Comparison of ENCODE assay signal across 19 cellular contexts in the genomic region with DNA sequence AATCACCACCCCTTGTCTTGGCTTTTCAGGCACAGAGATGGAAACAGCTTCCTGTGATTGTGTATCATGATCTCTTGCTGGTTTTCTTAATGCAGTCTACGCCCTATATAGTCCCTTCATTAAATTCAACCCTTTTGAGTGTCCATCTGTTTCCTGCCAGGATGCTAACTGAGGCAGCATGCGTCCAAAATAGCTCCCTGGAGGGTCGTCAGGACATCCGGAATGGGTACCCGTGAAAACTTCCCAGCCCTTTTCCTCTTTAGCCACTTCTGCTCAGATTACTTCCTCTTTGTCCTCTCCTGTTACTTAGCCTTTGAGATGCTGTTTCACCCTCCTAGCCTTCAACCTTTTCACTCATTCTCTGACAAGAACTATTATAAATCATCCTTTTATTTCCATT.
DNase-seq lines count a peak whose midpoint lies in the region; ATAC-seq and TF ChIP-seq lines count a peak whose summit lies in the region.
"Had no signal": no experiment of that assay in that cellular context is flagged by ENCODE, and none has a peak within 500 bp of the region (broad histone marks: within the 10 kb centered on the region; RNA-seq: fewer than 3 reads in every experiment).

No MANE protein-coding gene starts in this region.

- H3K4me1 ChIP-seq in adrenal gland (replicated peaks in 1 of 2) = peaks cover 9 to 43% of the 10 kb centered on the region in 2 donors
- peaks cover 24% of the 10 kb centered on the region for H3K4me1 ChIP-seq in upper lobe of right lung
- H3K4me1 ChIP-seq: HAP-1 had no signal

- TF ChIP-seq CTCF in adrenal gland (IDR thresholded peaks at IDR 0.05) (no peak), upper lobe of right lung (IDR thresholded peaks at IDR 0.05) (no peak)

- H3K27me3 ChIP-seq in adrenal gland = no peaks in the 10 kb centered on the region
- H3K27me3 ChIP-seq in upper lobe of right lung = no peaks in the 10 kb centered on the region

- TF ChIP-seq POLR2A in adrenal gland (IDR thresholded peaks at IDR 0.05) = no peak

- intact Hi-C loops in adrenal gland (cut with DNase I) = no loop called here
- intact Hi-C loops in upper lobe of right lung (cut with DNase I) = no loop called here

- peak overlapping the region in 4 of 5 donors; percentile 38 to 71 (median 47) for H3K27ac ChIP-seq in adrenal gland
- H3K27ac ChIP-seq in upper lobe of right lung = no peak overlapping the region
- H3K27ac ChIP-seq: 22Rv1 had no signal

- H3K36me3 ChIP-seq in adrenal gland (replicated peaks in 1 of 2) (no peaks in the 10 kb centered on the region), upper lobe of right lung (no peaks in the 10 kb centered on the region)
- H3K36me3 ChIP-seq: HAP-1, thoracic aorta had no signal

- H3K9me3 ChIP-seq in adrenal gland (replicated peaks in 1 of 3) (no peaks in the 10 kb centered on the region), upper lobe of right lung (no peaks in the 10 kb centered on the region)
- H3K9me3 ChIP-seq: HAP-1, thoracic aorta had no signal

- peak; percentile 9 for DNase-seq in NOMO-1 treated with DMSO at 0.1 percent for 48 hours (lab: John Stamatoyannopoulos, UW; ENCODE audit: unreplicated experiment)
- no peak for DNase-seq in NOMO-1 (lab: John Stamatoyannopoulos, UW; ENCODE audit: unreplicated experiment in 2 of 2)
- peak in 4 of 7 donors; percentile 39 to 58 (median 46) for DNase-seq in adrenal gland
- peak; percentile 68 for DNase-seq in medulla oblongata (ENCODE audit: extremely low spot score)
- no peak for DNase-seq in upper lobe of right lung
- DNase-seq in cerebellar cortex (ENCODE audit: low spot score) = no peak
- DNase-seq in COLO829 (ENCODE audit: low spot score) = no peak
- DNase-seq: activated CD4-positive, alpha-beta T cell treated with anti-CD3 and anti-CD28 coated beads for 48 hours; activated effector memory CD4-positive, alpha-beta T cell treated with Interleukin-2 at 50 U/mL for 16 hours; CD4-positive, CD25-positive, alpha-beta regulatory T cell; cerebellar nuclear complex; DND-41; NCI-H345; stimulated activated CD4-positive, alpha-beta T cell treated with anti-CD3 and anti-CD28 coated beads, Interleukin-4, amount 100 ng/mL, for 1 hour; T-helper 2 cell had no signal

- 61 to 76% (median 66%) methylated on average over 5 of the region's 5 CpGs for WGBS in adrenal gland, 4 donors

- ATAC-seq in upper lobe of right lung (peak; percentile 36), GM21529 (IDR thresholded peaks at IDR 0.05; ENCODE audit: unreplicated experiment) (no peak)

- no peak overlapping the region for H3K4me3 ChIP-seq in adrenal gland
- no peak overlapping the region for H3K4me3 ChIP-seq in upper lobe of right lung
- H3K4me3 ChIP-seq: HAP-1, thoracic aorta had no signal

Comparison
In these comparisons a context has a peak if more than half of its experiments do, and no peak if none do; other contexts are left out.
1. DNase-seq: peak in NOMO-1 treated with DMSO at 0.1 percent for 48 hours (single experiment), adrenal gland (4 of 7) and medulla oblongata (single experiment); none in NOMO-1 (0 of 2), upper lobe of right lung (single experiment), cerebellar cortex (single experiment) and COLO829 (single experiment).